ENCODE assay signal across 24 cellular contexts in the genomic region with DNA sequence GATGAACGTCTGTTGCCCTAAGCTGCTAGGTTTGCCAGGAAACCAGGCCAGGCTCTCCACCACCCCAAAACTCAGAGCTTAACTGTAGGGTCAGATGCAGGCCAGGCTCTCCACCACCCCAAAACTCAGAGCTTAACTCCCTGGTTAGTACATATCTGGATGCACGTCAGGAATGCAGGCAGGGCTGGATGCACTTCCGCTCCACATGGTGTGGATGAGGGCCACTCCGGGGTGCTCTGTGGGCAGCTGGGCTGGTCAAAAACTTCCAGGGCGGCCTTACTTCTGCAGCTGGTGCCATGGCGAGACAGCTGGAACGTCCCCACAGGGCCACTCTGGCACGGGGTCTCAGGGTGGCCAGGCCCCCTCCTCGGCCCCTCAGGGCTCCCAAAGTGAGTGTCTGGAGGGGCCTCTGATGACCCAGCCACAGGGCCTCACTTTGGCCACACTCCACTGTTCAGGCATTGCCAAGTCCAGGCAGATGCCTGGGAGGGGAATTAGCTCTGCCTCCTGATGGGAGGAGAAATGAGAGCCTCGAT. TPM values are rescaled to one million over a fixed set of nuclear protein-coding genes. Genes with fewer than 3 reads are reported as not detected.
"Had no signal": no experiment of that assay in that cellular context is flagged by ENCODE, and none has a peak within 500 bp of the region (broad histone marks: within the 10 kb centered on the region; RNA-seq: fewer than 3 reads in every experiment).

No MANE protein-coding gene starts in this region.

- H3K36me3 ChIP-seq: esophagus squamous epithelium, heart right ventricle, left lung, neural progenitor cell, ovary, prostate gland, thoracic aorta, upper lobe of left lung, WERI-Rb-1 had no signal

- H3K27me3 ChIP-seq: neural progenitor cell, ovary, upper lobe of left lung had no signal

- H3K4me1 ChIP-seq: left lung, neural progenitor cell, prostate gland had no signal

- H3K4me2 ChIP-seq: neural progenitor cell had no signal

- FAIRE-seq: keratinocyte had no signal

- H3K4me3 Mint-ChIP-seq: activated naive CD8-positive, alpha-beta T cell; activated T-cell treated with anti-CD3 and anti-CD28 coated beads, Interleukin-2, amount 50 U/mL, for 4 hours; naive thymus-derived CD8-positive, alpha-beta T cell; neural progenitor cell had no signal

- H3K27ac ChIP-seq: coronary artery, esophagus squamous epithelium, heart right ventricle, left lung, neural progenitor cell, ovary, prostate gland, thoracic aorta, upper lobe of left lung, WERI-Rb-1 had no signal

- H2AFZ ChIP-seq: neural progenitor cell had no signal

- H3K4me3 ChIP-seq: coronary artery, esophagus squamous epithelium, heart right ventricle, left lung, lung, neural progenitor cell, ovary, prostate gland, thoracic aorta, upper lobe of left lung had no signal

- H3K9me3 ChIP-seq: esophagus squamous epithelium, heart right ventricle, left lung, ovary, prostate gland, thoracic aorta, upper lobe of left lung had no signal

- H3K4me1 Mint-ChIP-seq: neural progenitor cell had no signal

- H3K9ac ChIP-seq: neural progenitor cell had no signal

- H3K27ac Mint-ChIP-seq: activated naive CD8-positive, alpha-beta T cell; activated T-helper 2 cell treated with anti-CD3 and anti-CD28 coated beads, Interferon-gamma antibody, Interleukin-2, Interleukin-4, amounts not matched to agents 10 μg/mL and 5 μg/mL and 100 μg/mL, durations not matched to agents 14 hours and 24 hours and 36 hours; naive thymus-derived CD8-positive, alpha-beta T cell; neural progenitor cell had no signal

- H3K9me3 Mint-ChIP-seq: naive thymus-derived CD8-positive, alpha-beta T cell had no signal

- H3K36me3 Mint-ChIP-seq: activated naive CD8-positive, alpha-beta T cell; naive thymus-derived CD8-positive, alpha-beta T cell; neural progenitor cell had no signal

- DNase-seq: activated CD4-positive, alpha-beta T cell treated with anti-CD3 and anti-CD28 coated beads for 1 hour; activated CD4-positive, alpha-beta T cell treated with anti-CD3 and anti-CD28 coated beads, Interleukin-2, amount 50 U/mL, for 4 hours; activated CD8-positive, alpha-beta memory T cell treated with anti-CD3 and anti-CD28 coated beads for 24 hours; activated CD8-positive, alpha-beta memory T cell treated with anti-CD3 and anti-CD28 coated beads, Interleukin-2, amount 50 U/mL, for 4 hours; activated naive CD4-positive, alpha-beta T cell; activated T-cell treated with anti-CD3 and anti-CD28 coated beads, Interleukin-2, amount 50 U/mL, for 4 hours; esophagus squamous epithelium; heart right ventricle; naive thymus-derived CD8-positive, alpha-beta T cell; ovary; stimulated activated CD4-positive, alpha-beta T cell treated with anti-CD3 and anti-CD28 coated beads, Interleukin-4, amount 100 ng/mL, for 24 hours; stimulated activated naive CD4-positive, alpha-beta T cell treated with Interleukin-2 at 50 U/mL for 16 hours; T-helper 2 cell; upper lobe of left lung; WERI-Rb-1 had no signal

- ATAC-seq: activated T-cell treated with anti-CD3 and anti-CD28 coated beads, Interleukin-2, amount 50 U/mL, for 4 hours; left lung; naive thymus-derived CD8-positive, alpha-beta T cell had no signal

RNA-seq across cellular contexts. Expression of gene ZNF469, which starts 47.5 kb away (rescaled TPM):
- polyA plus RNA-seq: keratinocyte had no signal
